In the genomic region with DNA sequence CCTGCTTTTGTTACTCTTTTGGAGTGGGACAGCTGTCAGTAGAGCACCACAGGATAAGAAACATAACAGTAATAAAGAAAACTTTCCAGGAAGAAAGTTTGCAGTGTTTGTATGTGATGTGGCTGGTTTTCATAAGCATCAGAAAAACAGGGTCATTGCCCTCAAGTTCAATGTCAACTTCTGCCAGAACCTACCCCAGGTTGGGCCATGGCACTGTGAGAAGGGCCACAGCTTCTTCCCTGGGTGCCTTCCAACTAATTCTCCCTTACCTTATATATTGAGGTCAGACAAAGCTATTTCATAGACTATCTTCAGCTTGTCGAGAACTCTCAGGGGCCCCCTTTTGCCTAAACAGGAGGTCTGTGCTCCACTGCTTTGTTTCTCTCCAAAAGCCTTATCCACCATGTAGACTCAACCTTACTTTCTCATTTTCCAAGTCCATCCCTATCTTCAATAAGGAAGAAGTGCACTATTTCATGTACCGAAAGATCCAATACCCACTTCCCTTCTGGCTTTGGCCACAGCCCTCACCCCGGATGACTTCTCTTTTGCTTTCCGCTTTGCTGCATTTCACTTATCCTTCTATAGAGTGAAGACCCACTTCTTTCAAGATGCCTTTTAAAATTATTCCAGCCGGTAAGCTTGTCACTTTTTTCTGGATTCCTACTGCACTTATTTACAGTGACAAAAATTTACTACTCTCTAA, we compare ENCODE assay signal across 25 cellular contexts. TPM values are rescaled to one million over a fixed set of nuclear protein-coding genes. Genes with fewer than 3 reads are reported as not detected.
DNase-seq lines count a peak whose midpoint lies in the region; ATAC-seq, FAIRE-seq and TF ChIP-seq lines count a peak whose summit lies in the region.
"Had no signal": no experiment of that assay in that cellular context is flagged by ENCODE, and none has a peak within 500 bp of the region (broad histone marks: within the 10 kb centered on the region; RNA-seq: fewer than 3 reads in every experiment).

No MANE protein-coding gene starts in this region.

- H3K9me3 ChIP-seq in BLaER1 treated with 17β-estradiol and CSF1 and Interleukin-3, amounts not matched to agents 10 nM and 100 nM (replicated peaks in 1 of 11), result 0 out of 22 replicates have a peak, but pooled peaks cover 0 to 7% (median 0%) of the 10 kb centered on the region in 11 experiments
- no peaks in the 10 kb centered on the region for H3K9me3 ChIP-seq in T-helper 17 cell (ENCODE audit: control insufficient read depth, low read length, poor library complexity, severe bottlenecking)
- no peaks in the 10 kb centered on the region for H3K9me3 ChIP-seq in smooth muscle cell (replicated peaks; ENCODE audit: low read depth)
- H3K9me3 ChIP-seq in colonic mucosa, result no peaks in the 10 kb centered on the region
- H3K9me3 ChIP-seq in ascending aorta, result no peaks in the 10 kb centered on the region
- H3K9me3 ChIP-seq: adrenal gland, ovary, SJSA1, spleen had no signal

- peak overlapping the region in 2 of 11 experiments; percentile 18 to 25; a peak in 2 of 22 replicates for H3K27ac ChIP-seq in BLaER1 treated with 17β-estradiol and CSF1 and Interleukin-3, amounts not matched to agents 10 nM and 100 nM
- H3K27ac ChIP-seq in smooth muscle cell (ENCODE audit: low read depth) (no peak overlapping the region), colonic mucosa (no peak overlapping the region), ascending aorta (no peak overlapping the region)
- H3K27ac ChIP-seq: adrenal gland, HL-60, ovary, SJSA1 had no signal

- peaks cover 24 to 76% (median 36%) of the 10 kb centered on the region in 10 experiments for H3K4me1 ChIP-seq in BLaER1 treated with 17β-estradiol and CSF1 and Interleukin-3, amounts not matched to agents 10 nM and 100 nM
- no peaks in the 10 kb centered on the region for H3K4me1 ChIP-seq in smooth muscle cell (ENCODE audit: low read depth)
- H3K4me1 ChIP-seq in colonic mucosa, result peaks cover 15% of the 10 kb centered on the region
- peaks cover 0 to 3% of the 10 kb centered on the region in 2 donors for H3K4me1 ChIP-seq in ascending aorta
- H3K4me1 ChIP-seq: SJSA1 had no signal

- no peaks in the 10 kb centered on the region for H4K20me1 ChIP-seq in BLaER1 treated with 17β-estradiol and CSF1 and Interleukin-3, amounts not matched to agents 10 nM and 100 nM
- no peaks in the 10 kb centered on the region for H4K20me1 ChIP-seq in smooth muscle cell (ENCODE audit: low read depth)

- no peak overlapping the region for H3K4me3 Mint-ChIP-seq in T-helper 17 cell
- H3K4me3 Mint-ChIP-seq in naive thymus-derived CD8-positive, alpha-beta T cell, result peak overlapping the region in 3 of 10 donors; percentile 25 to 59 (median 28)
- H3K4me3 Mint-ChIP-seq: activated CD4-positive, alpha-beta T cell treated with anti-CD3 and anti-CD28 coated beads for 36 hours; nephron; T-helper 1 cell treated with Interleukin-12 subunit alpha and Interleukin-12 subunit beta and Interleukin-4 antibody, amounts not matched to agents 30 μg/mL and 1 μg/mL, for 36 hours had no signal

- no peak for FAIRE-seq in GM12891 (lab: Jason Lieb, UNC)

- 91% methylated on average over 5 of the region's 5 CpGs for WGBS in smooth muscle cell (ENCODE audit: low lambda C conversion rate)

- no peaks in the 10 kb centered on the region for H3K27me3 ChIP-seq in BLaER1 treated with 17β-estradiol and CSF1 and Interleukin-3, amounts not matched to agents 10 nM and 100 nM
- no peaks in the 10 kb centered on the region for H3K27me3 ChIP-seq in smooth muscle cell (ENCODE audit: low read depth)
- no peaks in the 10 kb centered on the region for H3K27me3 ChIP-seq in colonic mucosa
- H3K27me3 ChIP-seq in ascending aorta, result no peaks in the 10 kb centered on the region
- H3K27me3 ChIP-seq: adrenal gland, ovary, SJSA1, spleen had no signal

- no peaks in the 10 kb centered on the region for H3K79me2 ChIP-seq in smooth muscle cell (ENCODE audit: low read depth)

- H3K27me3 Mint-ChIP-seq in T-helper 17 cell, result no peaks in the 10 kb centered on the region
- no peaks in the 10 kb centered on the region for H3K27me3 Mint-ChIP-seq in naive thymus-derived CD8-positive, alpha-beta T cell
- H3K27me3 Mint-ChIP-seq: activated CD4-positive, alpha-beta T cell treated with anti-CD3 and anti-CD28 coated beads for 36 hours had no signal

- H3K36me3 Mint-ChIP-seq in T-helper 17 cell (ENCODE audit: low read depth), result peaks cover 3% of the 10 kb centered on the region
- H3K36me3 Mint-ChIP-seq in naive thymus-derived CD8-positive, alpha-beta T cell, result no peaks in the 10 kb centered on the region

- no peaks in the 10 kb centered on the region for H3F3A ChIP-seq in smooth muscle cell (ENCODE audit: low read depth)

- H3K4me3 ChIP-seq in BLaER1 treated with 17β-estradiol and CSF1 and Interleukin-3, amounts not matched to agents 10 nM and 100 nM, result no peak overlapping the region; a peak in 1 of 20 replicates
- H3K4me3 ChIP-seq in smooth muscle cell (no peak overlapping the region), colonic mucosa (no peak overlapping the region), ascending aorta (no peak overlapping the region)
- H3K4me3 ChIP-seq: adrenal gland, ovary, SJSA1, spleen had no signal

- H3K9me3 Mint-ChIP-seq in naive thymus-derived CD8-positive, alpha-beta T cell, result no peaks in the 10 kb centered on the region
- H3K9me3 Mint-ChIP-seq: nephron; T-helper 1 cell treated with Interleukin-12 subunit alpha and Interleukin-12 subunit beta and Interleukin-4 antibody, amounts not matched to agents 30 μg/mL and 1 μg/mL, for 36 hours had no signal

- intact Hi-C loops in colonic mucosa (cut with DNase I) (no loop called here), ascending aorta (cut with DNase I) (no loop called here)

- ATAC-seq in T-helper 17 cell, result no peak
- no peak for ATAC-seq in naive thymus-derived CD8-positive, alpha-beta T cell
- ATAC-seq in GM19463 (IDR thresholded peaks at IDR 0.05; ENCODE audit: unreplicated experiment), result no peak
- ATAC-seq: activated CD4-positive, alpha-beta T cell treated with anti-CD3 and anti-CD28 coated beads for 36 hours had no signal

- H3K9ac ChIP-seq in BLaER1 treated with 17β-estradiol and CSF1 and Interleukin-3, amounts not matched to agents 10 nM and 100 nM, result peak overlapping the region in 1 of 11 experiments; percentile 0; a peak in 1 of 22 replicates
- H3K9ac ChIP-seq in smooth muscle cell (ENCODE audit: low read depth) (no peak overlapping the region), colonic mucosa (ENCODE audit: low read depth in 2 of 2, low read length in 2 of 2) (no peak overlapping the region)

- TF ChIP-seq POLR2A in GM12891 (IDR thresholded peaks at IDR 0.05; ENCODE audit: low read depth, low read length), result no peak

- no peaks in the 10 kb centered on the region for H3K36me3 ChIP-seq in BLaER1 treated with 17β-estradiol and CSF1 and Interleukin-3, amounts not matched to agents 10 nM and 100 nM
- H3K36me3 ChIP-seq in smooth muscle cell (ENCODE audit: low read depth) (no peaks in the 10 kb centered on the region), colonic mucosa (no peaks in the 10 kb centered on the region), ascending aorta (no peaks in the 10 kb centered on the region)
- H3K36me3 ChIP-seq: adrenal gland, ovary, SJSA1, spleen had no signal

- no peak overlapping the region for H2AFZ ChIP-seq in smooth muscle cell (ENCODE audit: low read depth)

- H3K4me2 ChIP-seq in BLaER1 treated with 17β-estradiol and CSF1 and Interleukin-3, amounts not matched to agents 10 nM and 100 nM, result peak overlapping the region; percentile 3 to 69 (median 35); a peak in 18 of 22 replicates
- H3K4me2 ChIP-seq in smooth muscle cell, result no peak overlapping the region

- no peak for DNase-seq in GM12891 (ENCODE audit: insufficient read length, low spot score)
- no peak for DNase-seq in T-helper 17 cell
- DNase-seq in naive thymus-derived CD8-positive, alpha-beta T cell, result no peak
- DNase-seq in smooth muscle cell (lab: John Stamatoyannopoulos, UW; ENCODE audit: unreplicated experiment), result no peak
- DNase-seq in colonic mucosa, result no peak
- no peak for DNase-seq in ascending aorta (ENCODE audit: low spot score in 2 of 2)
- DNase-seq: ACHN; activated CD4-positive, alpha-beta T cell treated with anti-CD3 and anti-CD28 coated beads for 36 hours; activated gamma-delta T cell treated with Interleukin-2 at 50 U/mL for 16 hours; activated T-cell treated with anti-CD3 and anti-CD28 coated beads, Interleukin-2, amount 50 U/mL, for 1 hour; adrenal gland; C1 segment of cervical spinal cord; effector CD4-positive, alpha-beta T cell; islet precursor cell; NCI-H226; ovary; spleen; stimulated activated CD4-positive, alpha-beta T cell treated with anti-CD3 and anti-CD28 coated beads, Interleukin-2, amount 100 ng/mL, for 48 hours; trophoblast cell had no signal

- peaks cover 54% of the 10 kb centered on the region for H3K4me1 Mint-ChIP-seq in T-helper 17 cell
- peaks cover 37 to 82% (median 75%) of the 10 kb centered on the region in 4 donors for H3K4me1 Mint-ChIP-seq in naive thymus-derived CD8-positive, alpha-beta T cell

- POLR2A ChIA-PET in naive thymus-derived CD8-positive, alpha-beta T cell (lab: Charles Lee), result interaction anchor here (1.4 to 3.0 kb wide), 2 partner anchors 8 to 38 kb away, joined by 3 to 12 read pairs; a partner anchor contains a TSS

- TF ChIP-seq CTCF in smooth muscle cell (IDR thresholded peaks at IDR 0.05; ENCODE audit: borderline replicate concordance, insufficient read depth, poor library complexity, severe bottlenecking) (no peak), colonic mucosa (IDR thresholded peaks at IDR 0.05) (no peak), ascending aorta (IDR thresholded peaks at IDR 0.05) (no peak)

- H3K27ac Mint-ChIP-seq in T-helper 17 cell, result peak overlapping the region; percentile 51
- peak overlapping the region in 7 of 10 donors; percentile 21 to 97 (median 56) for H3K27ac Mint-ChIP-seq in naive thymus-derived CD8-positive, alpha-beta T cell
- H3K27ac Mint-ChIP-seq: activated CD4-positive, alpha-beta T cell treated with anti-CD3 and anti-CD28 coated beads for 36 hours; nephron; T-helper 1 cell treated with Interleukin-12 subunit alpha and Interleukin-12 subunit beta and Interleukin-4 antibody, amounts not matched to agents 30 μg/mL and 1 μg/mL, for 36 hours had no signal

TF ChIP-seq in GM12891, 5 proteins besides CTCF, POLR2A, EP300 and RAD21:
- no peak for TF ChIP-seq POLR2AphosphoS5 (IDR thresholded peaks at IDR 0.05; ENCODE audit: low read depth, low read length)
- peak; percentile 55 for TF ChIP-seq SPI1 (IDR thresholded peaks at IDR 0.05; ENCODE audit: low read depth, low read length)

RNA-seq across cellular contexts. Expression of a gene that starts 38.2 kb away (rescaled TPM):
- 22.3 TPM for polyA plus RNA-seq in GM12891 (2012; ENCODE audit: low read depth, missing spikeins)
- total RNA-seq in T-helper 17 cell (10 to 100 TPM; 53.5 to 55.3 TPM), smooth muscle cell (5.0 and 8.7 TPM in 2 replicates), colonic mucosa (10 to 100 TPM; 12.3 to 15.0 TPM), ascending aorta (2.9 TPM)
- 10 to 100 TPM; 85.0 to 86.3 TPM for total RNA-seq in naive thymus-derived CD8-positive, alpha-beta T cell
- 10 to 100 TPM; 57.7 to 84.4 (median 69.1) TPM for polyA plus RNA-seq in naive thymus-derived CD8-positive, alpha-beta T cell
- polyA plus RNA-seq in smooth muscle cell, result 2.1 and 3.2 TPM in 2 replicates
